1 cellular context compared by ENCODE assay signal in genomic region chrX:117335209-117335608, GRCh38.
TF ChIP-seq lines count a peak whose summit lies in the region.

No MANE protein-coding gene starts in this region.

TF ChIP-seq in HepG2, 621 proteins besides CTCF, POLR2A, EP300 and RAD21 (continued from another document):
- TF ChIP-seq UBTF (CRISPR knock-in tag; IDR thresholded peaks at IDR 0.05), result no peak
- TF ChIP-seq ZNF772 (CRISPR knock-in tag; IDR thresholded peaks at IDR 0.05), result no peak
